In genomic region chr11:18791175-18792065, GRCh38 we compare ENCODE assay signal across 9 cellular contexts. TPM values are rescaled to one million over a fixed set of nuclear protein-coding genes. Genes with fewer than 3 reads are reported as not detected.
DNase-seq lines count a peak whose midpoint lies in the region; ATAC-seq and TF ChIP-seq lines count a peak whose summit lies in the region.
"Had no signal": no experiment of that assay in that cellular context is flagged by ENCODE, and none has a peak within 500 bp of the region (broad histone marks: within the 10 kb centered on the region; RNA-seq: fewer than 3 reads in every experiment).

TSS of gene PTPN5 (minus strand) at chr11:18791798. CDS start at chr11:18771958, 19,840 bp downstream.

- peaks cover 59% of the 10 kb centered on the region for H3K27me3 Mint-ChIP-seq in activated T-cell treated with anti-CD3 and anti-CD28 coated beads, Interleukin-2, amount 50 U/mL, for 4 hours (ENCODE audit: low read depth)

- no peak within 1 kb of the TSS for H3K27ac ChIP-seq in mammary epithelial cell (ENCODE audit: insufficient read depth, low read depth, low read length)
- H3K27ac ChIP-seq in testis, result peak within 1 kb of the TSS; percentile 11 to 30

- TF ChIP-seq CTCF in mammary epithelial cell (conservative IDR thresholded peaks at IDR 0.05 in 1 of 2, IDR thresholded peaks at IDR 0.05 in 1 of 2; ENCODE audit: extremely low read depth in 1 of 2, insufficient read depth in 1 of 2, low read depth in 1 of 2, low read length in 2 of 2), result no peak
- TF ChIP-seq CTCF in lower leg skin (IDR thresholded peaks at IDR 0.05), result no peak
- TF ChIP-seq CTCF in testis (IDR thresholded peaks at IDR 0.05), result no peak

- H3K4me1 Mint-ChIP-seq in activated T-cell treated with anti-CD3 and anti-CD28 coated beads, Interleukin-2, amount 50 U/mL, for 4 hours (ENCODE audit: low read depth), result peaks cover 1% of the 10 kb centered on the region

- CTCF ChIA-PET in mammary epithelial cell (lab: Charles Lee; ENCODE audit: low non-redundant PET), result no interaction called here

- peaks cover 5% of the 10 kb centered on the region for H4K20me1 ChIP-seq in mammary epithelial cell (ENCODE audit: insufficient read depth, low read length)

- H3K36me3 ChIP-seq in mammary epithelial cell (ENCODE audit: insufficient read depth, low read length) (no peaks in the 10 kb centered on the region), testis (ENCODE audit: low read depth, missing control alignments) (no peaks in the 10 kb centered on the region)

- peaks cover 29% of the 10 kb centered on the region for H3K27me3 ChIP-seq in mammary epithelial cell (ENCODE audit: insufficient read depth, low read length)
- H3K27me3 ChIP-seq in testis, result no peaks in the 10 kb centered on the region

- H3K4me3 Mint-ChIP-seq in activated T-cell treated with anti-CD3 and anti-CD28 coated beads, Interleukin-2, amount 50 U/mL, for 4 hours, result no peak within 1 kb of the TSS

- H3K9ac ChIP-seq in mammary epithelial cell (ENCODE audit: insufficient read depth, low read length), result no peak within 1 kb of the TSS

- intact Hi-C loops in mammary epithelial cell (cut with micrococcal nuclease) (no loop called here), lower leg skin (cut with DNase I; ENCODE audit: low total_unique reads) (no loop called here), testis (cut with DNase I; ENCODE audit: low total_unique reads) (no loop called here)

- no peaks in the 10 kb centered on the region for H3K9me3 Mint-ChIP-seq in activated T-cell treated with anti-CD3 and anti-CD28 coated beads, Interleukin-2, amount 50 U/mL, for 4 hours

- BruUV-seq in mammary epithelial cell (replicated peaks; lab: Mats Ljungman, UMichigan), result no TSS peak

- H3K79me2 ChIP-seq in mammary epithelial cell (ENCODE audit: insufficient read depth, low read length), result no peaks in the 10 kb centered on the region

- DNase-seq in activated T-cell treated with anti-CD3 and anti-CD28 coated beads, Interleukin-2, amount 50 U/mL, for 4 hours, result no peak
- no peak for DNase-seq in activated T-cell treated with anti-CD3 and anti-CD28 coated beads, Interleukin-2, amount 50 U/mL, for 1 hour
- DNase-seq in mammary epithelial cell, result peak; percentile 14
- DNase-seq in lower leg skin (ENCODE audit: low spot score in 2 of 2), result no peak
- peak; percentile 42 for DNase-seq in testis
- no peak for DNase-seq in effector CD4-positive, alpha-beta T cell

- in situ Hi-C loops in mammary epithelial cell (cut with MboI; ENCODE audit: low sequenced_read_pairs in 2 of 2), result no loop called here

- TF ChIP-seq POLR2A in lower leg skin (IDR thresholded peaks at IDR 0.05), result no peak
- TF ChIP-seq POLR2A in testis (IDR thresholded peaks at IDR 0.05), result no peak

- dilution Hi-C loops in mammary epithelial cell (cut with HindIII; ENCODE audit: low sequenced_read_pairs), result no loop called here

- H3K9me3 ChIP-seq in mammary epithelial cell (replicated peaks; ENCODE audit: insufficient read depth, low read length) (no peaks in the 10 kb centered on the region), testis (no peaks in the 10 kb centered on the region)

- H3K4me1 ChIP-seq in mammary epithelial cell (ENCODE audit: insufficient read depth, low read length) (no peaks in the 10 kb centered on the region), testis (no peaks in the 10 kb centered on the region)

- H3K4me3 ChIP-seq in mammary epithelial cell (replicated peaks in 1 of 3; ENCODE audit: insufficient read depth in 1 of 3, low read depth in 2 of 3, low read length in 3 of 3) (no peak within 1 kb of the TSS), lower leg skin (ENCODE audit: low read depth, poor library complexity, severe bottlenecking) (peak within 1 kb of the TSS; percentile 15), testis (peak within 1 kb of the TSS; percentile 44 to 66)

- H3K4me2 ChIP-seq in mammary epithelial cell (ENCODE audit: insufficient read depth, low read depth, low read length), result peak within 1 kb of the TSS; percentile 52

- no peaks in the 10 kb centered on the region for H3K36me3 Mint-ChIP-seq in activated T-cell treated with anti-CD3 and anti-CD28 coated beads, Interleukin-2, amount 50 U/mL, for 4 hours (ENCODE audit: insufficient read depth)

- WGBS in mammary epithelial cell (ENCODE audit: low coverage, missing lambda C conversion rate), result 2% methylated on average over 22 of the region's 105 CpGs
- 1 to 2% methylated on average over 49 to 50 of the region's 105 CpGs for WGBS in lower leg skin, 2 donors
- WGBS in testis, 2 donors, result 1 to 4% methylated on average over 13 to 63 of the region's 105 CpGs

- H2AFZ ChIP-seq in mammary epithelial cell (ENCODE audit: low read depth, low read length), result no peak within 1 kb of the TSS

- ATAC-seq in activated T-cell treated with anti-CD3 and anti-CD28 coated beads, Interleukin-2, amount 50 U/mL, for 4 hours, result peak; percentile 38 to 39
- ATAC-seq in HG03095 (IDR thresholded peaks at IDR 0.05; ENCODE audit: unreplicated experiment) (no peak), HG02885 (IDR thresholded peaks at IDR 0.05; ENCODE audit: poor library complexity, unreplicated experiment) (no peak)

RNA-seq across cellular contexts. Expression of gene PTPN5, which starts in this region (rescaled TPM):
- total RNA-seq in activated T-cell treated with anti-CD3 and anti-CD28 coated beads, Interleukin-2, amount 50 U/mL, for 4 hours, result not detected
- not detected for total RNA-seq in mammary epithelial cell
- polyA plus RNA-seq in mammary epithelial cell, result not detected
- polyA minus RNA-seq in mammary epithelial cell, result not detected
- 1 to 10 TPM in 1 of 4 donors, under 1 TPM in 2, not detected in 1; 0.29 to 2.7 (median 0.69) TPM for total RNA-seq in lower leg skin
- 10 to 100 TPM in 1 of 2 donors, 1 to 10 TPM in 1; 7.8 to 10.2 TPM for total RNA-seq in testis
- polyA plus RNA-seq in testis (ENCODE audit: insufficient read depth, low read depth, low replicate concordance), result 4.4 TPM
- total RNA-seq: liver had no signal
- polyA plus RNA-seq: liver had no signal

Comparison
In these comparisons a context has a peak if more than half of its experiments do, and no peak if none do; other contexts are left out.
1. Peak in ATAC-seq in activated T-cell treated with anti-CD3 and anti-CD28 coated beads, Interleukin-2, amount 50 U/mL, for 4 hours; RNA of the gene not detected or under 1 TPM.
2. Peak in DNase-seq and H3K4me2 ChIP-seq in mammary epithelial cell; RNA of the gene not detected or under 1 TPM.
3. H3K4me3 ChIP-seq: peak in lower leg skin (single experiment) and testis (2 of 2); none in mammary epithelial cell (0 of 3).